ENCODE assay signal across 18 cellular contexts in genomic region chr3:46922871-46923558, GRCh38. TPM values are rescaled to one million over a fixed set of nuclear protein-coding genes. Genes with fewer than 3 reads are reported as not detected.
DNase-seq lines count a peak whose midpoint lies in the region; ATAC-seq and FAIRE-seq lines count a peak whose summit lies in the region.
"Had no signal": no experiment of that assay in that cellular context is flagged by ENCODE, and none has a peak within 500 bp of the region (broad histone marks: within the 10 kb centered on the region; RNA-seq: fewer than 3 reads in every experiment).

No MANE protein-coding gene starts in this region.

- no peaks in the 10 kb centered on the region for H3K9me3 Mint-ChIP-seq in activated naive CD8-positive, alpha-beta T cell treated with anti-CD3 and anti-CD28 coated beads, Interleukin-2, amount 10 ng/mL, durations not matched to agents 7 days and 5 days
- peaks cover 0 to 6% (median under 1%) of the 10 kb centered on the region in 7 donors for H3K9me3 Mint-ChIP-seq in naive B cell

- H3K4me1 ChIP-seq in aorta (ENCODE audit: control insufficient read depth in 1 of 2, insufficient read depth in 2 of 2, low read length in 2 of 2), result no peaks in the 10 kb centered on the region

- intact Hi-C loops in cardiac septum (cut with DNase I), result loop anchor here (1.0 to 10.0 kb wide), 2 partner anchors 75 to 242 kb away; partner anchors contain the start of gene SETD2
- intact Hi-C loops in left ventricle myocardium superior (cut with micrococcal nuclease), result no loop called here
- intact Hi-C loops in aorta (cut with DNase I), result loop anchor here (2.0 to 10.0 kb wide), 2 partner anchors 76 to 402 kb away; no protein-coding TSS in a partner anchor

- H3K4me3 Mint-ChIP-seq in activated naive CD8-positive, alpha-beta T cell treated with anti-CD3 and anti-CD28 coated beads, Interleukin-2, amount 10 ng/mL, durations not matched to agents 7 days and 5 days, result no peak overlapping the region
- H3K4me3 Mint-ChIP-seq in naive B cell, result peak overlapping the region in 4 of 8 donors; percentile 46 to 70 (median 56)

- peaks cover 0 to 2% of the 10 kb centered on the region in 2 donors for H3K36me3 ChIP-seq in aorta (ENCODE audit: control insufficient read depth in 1 of 2, insufficient read depth in 2 of 2, low read length in 1 of 2)

- DNase-seq in cardiac septum (ENCODE audit: low spot score) (peak; percentile 66), left ventricle myocardium superior (no peak), naive B cell (no peak), aorta (peak; percentile 37 to 58), NCI-H69 (lab: John Stamatoyannopoulos, UW) (no peak), HTR-8/SVneo (ENCODE audit: insufficient read length, low spot score) (no peak)
- peak; percentile 1 for DNase-seq in activated naive CD8-positive, alpha-beta T cell treated with anti-CD3 and anti-CD28 coated beads, Interleukin-2, amount 10 ng/mL, durations not matched to agents 7 days and 5 days
- DNase-seq in stimulated activated naive CD4-positive, alpha-beta T cell treated with Interleukin-2 at 50 U/mL for 16 hours (lab: John Stamatoyannopoulos, UW), result no peak
- DNase-seq: activated CD4-positive, CD25-positive, alpha-beta regulatory T cell treated with anti-CD3 and anti-CD28 coated beads, Interleukin-2, amount 50 U/mL, for 72 hours; activated CD8-positive, alpha-beta memory T cell treated with anti-CD3 and anti-CD28 coated beads, Interleukin-2, amount 50 U/mL, for 48 hours; NCI-H146; NCI-H2227 treated with DMSO at 0.1 percent for 48 hours had no signal

- H3K27me3 Mint-ChIP-seq in activated naive CD8-positive, alpha-beta T cell treated with anti-CD3 and anti-CD28 coated beads, Interleukin-2, amount 10 ng/mL, durations not matched to agents 7 days and 5 days, result no peaks in the 10 kb centered on the region
- no peaks in the 10 kb centered on the region for H3K27me3 Mint-ChIP-seq in naive B cell

- peak overlapping the region; percentile 81 for H3K27ac Mint-ChIP-seq in activated naive CD8-positive, alpha-beta T cell treated with anti-CD3 and anti-CD28 coated beads, Interleukin-2, amount 10 ng/mL, durations not matched to agents 7 days and 5 days
- H3K27ac Mint-ChIP-seq in naive B cell, result peak overlapping the region; percentile 50 to 92 (median 88)

- POLR2A ChIA-PET in activated naive CD8-positive, alpha-beta T cell treated with anti-CD3 and anti-CD28 coated beads, Interleukin-2, amount 10 ng/mL, durations not matched to agents 7 days and 5 days (lab: Charles Lee), result interaction anchor here (0.5 to 1.5 kb wide), 2 partner anchors 20 to 86 kb away, joined by 3 read pairs; no protein-coding TSS in a partner anchor

- no peak for ATAC-seq in left ventricle myocardium superior
- no peak for ATAC-seq in activated naive CD8-positive, alpha-beta T cell treated with anti-CD3 and anti-CD28 coated beads, Interleukin-2, amount 10 ng/mL, durations not matched to agents 7 days and 5 days (ENCODE audit: low read depth)
- no peak for ATAC-seq in naive B cell (ENCODE audit: low read depth in 2 of 2)
- ATAC-seq in aorta (ENCODE audit: low FRiP score), result no peak

- 77 to 79% methylated on average over 16 of the region's 16 CpGs for WGBS in aorta, 2 donors

- no peaks in the 10 kb centered on the region for H3K27me3 ChIP-seq in aorta (ENCODE audit: control insufficient read depth in 1 of 2, insufficient read depth in 2 of 2, low read length in 1 of 2)
- H3K27me3 ChIP-seq: gastroesophageal sphincter, left lung had no signal

- no peak overlapping the region for H3K27ac ChIP-seq in aorta (ENCODE audit: low read depth in 1 of 2, low read length in 2 of 2)
- H3K27ac ChIP-seq: gastroesophageal sphincter, left lung had no signal

- no peak overlapping the region for H3K4me3 ChIP-seq in aorta (ENCODE audit: low read length in 2 of 2)
- H3K4me3 ChIP-seq: gastroesophageal sphincter, left lung had no signal

- no peaks in the 10 kb centered on the region for H3K9me3 ChIP-seq in aorta (ENCODE audit: control insufficient read depth, low read length)
- H3K9me3 ChIP-seq: gastroesophageal sphincter, left lung had no signal

- peaks cover 41% of the 10 kb centered on the region for H3K4me1 Mint-ChIP-seq in activated naive CD8-positive, alpha-beta T cell treated with anti-CD3 and anti-CD28 coated beads, Interleukin-2, amount 10 ng/mL, durations not matched to agents 7 days and 5 days
- H3K4me1 Mint-ChIP-seq in naive B cell, result peaks cover 34 to 47% (median 43%) of the 10 kb centered on the region in 3 donors

- H3K36me3 Mint-ChIP-seq in activated naive CD8-positive, alpha-beta T cell treated with anti-CD3 and anti-CD28 coated beads, Interleukin-2, amount 10 ng/mL, durations not matched to agents 7 days and 5 days, result peaks cover 33% of the 10 kb centered on the region
- H3K36me3 Mint-ChIP-seq in naive B cell, result peaks cover 16 to 23% of the 10 kb centered on the region in 2 donors

- no peak for FAIRE-seq in HTR-8/SVneo (lab: Jason Lieb, UNC)

RNA-seq across cellular contexts. Expression of gene PTH1R, which starts 45.5 kb away (rescaled TPM):
- total RNA-seq in cardiac septum, result 5.4 TPM
- 13.0 TPM for total RNA-seq in left ventricle myocardium superior
- total RNA-seq in activated naive CD8-positive, alpha-beta T cell treated with anti-CD3 and anti-CD28 coated beads, Interleukin-2, amount 10 ng/mL, durations not matched to agents 7 days and 5 days, result not detected
- not detected for polyA plus RNA-seq in naive B cell (ENCODE audit: low read depth in 6 of 6)
- total RNA-seq in aorta, result 1 to 10 TPM; 6.6 to 6.7 TPM
- 10 to 100 TPM in 1 of 2 donors, 1 to 10 TPM in 1; 8.4 to 38.6 TPM for polyA plus RNA-seq in aorta
- total RNA-seq: HT-29; T-helper 2 cell treated with Interferon-gamma antibody and Interleukin-4, amounts not matched to agents 100 ng/mL and 5 ng/mL, for 36 hours had no signal

RNA-seq across cellular contexts. Expression of gene CCDC12, which starts 53.5 kb away (rescaled TPM):
- total RNA-seq in cardiac septum, result 35.6 TPM
- total RNA-seq in left ventricle myocardium superior, result 29.6 TPM
- 10 to 100 TPM; 58.6 to 60.0 TPM for total RNA-seq in activated naive CD8-positive, alpha-beta T cell treated with anti-CD3 and anti-CD28 coated beads, Interleukin-2, amount 10 ng/mL, durations not matched to agents 7 days and 5 days
- 100 to 1,000 TPM; 119 to 157 (median 123) TPM for polyA plus RNA-seq in naive B cell (ENCODE audit: low read depth in 6 of 6)
- 10 to 100 TPM; 30.5 to 35.9 TPM for total RNA-seq in aorta
- polyA plus RNA-seq in aorta, result 10 to 100 TPM; 43.5 to 46.5 TPM

RNA-seq across cellular contexts. Expression of gene NBEAL2, which starts 56.5 kb away (rescaled TPM):
- 14.2 TPM for total RNA-seq in cardiac septum
- 11.4 TPM for total RNA-seq in left ventricle myocardium superior
- 100 to 1,000 TPM; 165 to 178 TPM for total RNA-seq in activated naive CD8-positive, alpha-beta T cell treated with anti-CD3 and anti-CD28 coated beads, Interleukin-2, amount 10 ng/mL, durations not matched to agents 7 days and 5 days
- 1 to 10 TPM in 4 of 6 donors, under 1 TPM in 1, not detected in 1; 0.34 to 2.2 (median 1.5) TPM for polyA plus RNA-seq in naive B cell (ENCODE audit: low read depth in 6 of 6)
- 10 to 100 TPM; 26.2 to 45.8 TPM for total RNA-seq in aorta
- 10 to 100 TPM in 1 of 2 donors, 1 to 10 TPM in 1; 6.3 to 55.8 TPM for polyA plus RNA-seq in aorta

RNA-seq across cellular contexts. Expression of gene MYL3, which starts 59.8 kb away (rescaled TPM):
- total RNA-seq in cardiac septum, result 3,804 TPM
- total RNA-seq in left ventricle myocardium superior, result 9,164 TPM
- not detected for total RNA-seq in activated naive CD8-positive, alpha-beta T cell treated with anti-CD3 and anti-CD28 coated beads, Interleukin-2, amount 10 ng/mL, durations not matched to agents 7 days and 5 days
- not detected for polyA plus RNA-seq in naive B cell (ENCODE audit: low read depth in 6 of 6)
- 1 to 10 TPM; 1.8 to 3.0 TPM for total RNA-seq in aorta
- polyA plus RNA-seq in aorta, result 10 to 100 TPM in 1 of 2 donors, 1 to 10 TPM in 1; 2.6 to 14.3 TPM
- total RNA-seq: H4; HT-29; pulmonary artery endothelial cell; T-helper 2 cell treated with Interferon-gamma antibody and Interleukin-4, amounts not matched to agents 100 ng/mL and 5 ng/mL, for 36 hours had no signal

Comparison
In these comparisons a context has a peak if more than half of its experiments do, and no peak if none do; other contexts are left out.
1. DNase-seq: peak in cardiac septum (single experiment), activated naive CD8-positive, alpha-beta T cell treated with anti-CD3 and anti-CD28 coated beads, Interleukin-2, amount 10 ng/mL, durations not matched to agents 7 days and 5 days (single experiment) and aorta (2 of 2); none in left ventricle myocardium superior (single experiment), naive B cell (single experiment), NCI-H69 (single experiment), stimulated activated naive CD4-positive, alpha-beta T cell treated with Interleukin-2 at 50 U/mL for 16 hours (single experiment) and HTR-8/SVneo (single experiment).